ENCODE assay signal across 1 cellular context in genomic region chr18:41009926-41010325, GRCh38.
TF ChIP-seq lines count a peak whose summit lies in the region.

No MANE protein-coding gene starts in this region.

TF ChIP-seq in GM12878, 131 proteins besides CTCF, POLR2A, EP300 and RAD21 (continued from another document):
- TF ChIP-seq ZNF687 (IDR thresholded peaks at IDR 0.05) (0 out of 2 replicates have a peak, but pooled peaks have one; percentile 35), ATF7 (IDR thresholded peaks at IDR 0.05; ENCODE audit: low read depth) (peak; percentile 24; the same call in 1 of the 2 replicates), HCFC1 (IDR thresholded peaks at IDR 0.05; ENCODE audit: low read length) (no peak), SMAD1 (IDR thresholded peaks at IDR 0.05; ENCODE audit: low read depth, partially characterized antibody) (no peak), ZNF384 (IDR thresholded peaks at IDR 0.05; ENCODE audit: borderline replicate concordance, low read depth, low read length) (peak; percentile 37; the same call in 1 of the 2 replicates), DPF2 (IDR thresholded peaks at IDR 0.05) (peak; percentile 76; the same call in 1 of the 2 replicates), BMI1 (IDR thresholded peaks at IDR 0.05; ENCODE audit: borderline replicate concordance) (peak; percentile 36; the same call in 1 of the 2 replicates), IKZF1 (conservative IDR thresholded peaks at IDR 0.05) (peak; percentile 85), BCL3 (IDR thresholded peaks at IDR 0.05; ENCODE audit: borderline replicate concordance, insufficient read depth, low read depth, low read length, poor library complexity, severe bottlenecking) (no peak), NBN (IDR thresholded peaks at IDR 0.05) (peak; percentile 49; the same call in 1 of the 2 replicates), CBFB (IDR thresholded peaks at IDR 0.05; ENCODE audit: low read depth) (no peak), SKIL (IDR thresholded peaks at IDR 0.05; ENCODE audit: low read depth, poor library complexity, severe bottlenecking) (peak; percentile 60), GATAD2B (conservative IDR thresholded peaks at IDR 0.05; ENCODE audit: low read depth) (peak; percentile 61; the same call in 1 of the 2 replicates), ASH2L (IDR thresholded peaks at IDR 0.05; ENCODE audit: borderline replicate concordance, low read depth) (no peak), SP1 (IDR thresholded peaks at IDR 0.05; ENCODE audit: low read depth, low read length) (no peak), IKZF2 (IDR thresholded peaks at IDR 0.05) (peak; percentile 73 to 81; a peak in 2 of 4 replicates), ATF3 (IDR thresholded peaks at IDR 0.05; ENCODE audit: borderline replicate concordance, extremely low read depth, low read depth, low read length) (no peak), GABPA (IDR thresholded peaks at IDR 0.05; ENCODE audit: low read depth) (no peak), MEF2B (IDR thresholded peaks at IDR 0.05; ENCODE audit: partially characterized antibody, poor library complexity, severe bottlenecking) (peak; percentile 66), USF1 (IDR thresholded peaks at IDR 0.05; ENCODE audit: borderline replicate concordance, extremely low read length, insufficient read depth, low read depth, low read length) (no peak), ZNF274 (IDR thresholded peaks at IDR 0.05; ENCODE audit: insufficient read depth, insufficient read length) (no peak), RUNX3 (IDR thresholded peaks at IDR 0.05; ENCODE audit: low read length) (no peak), IRF5 (IDR thresholded peaks at IDR 0.05; ENCODE audit: borderline replicate concordance) (no peak), MTA2 (IDR thresholded peaks at IDR 0.05; ENCODE audit: low read depth) (peak; percentile 83), NR2F1 (conservative IDR thresholded peaks at IDR 0.05) (peak; percentile 67), BRCA1 (IDR thresholded peaks at IDR 0.05; ENCODE audit: low read depth, low read length) (no peak), TCF3 (IDR thresholded peaks at IDR 0.05; ENCODE audit: borderline replicate concordance, insufficient read depth, low read depth, low read length) (no peak)
